In the genomic region with DNA sequence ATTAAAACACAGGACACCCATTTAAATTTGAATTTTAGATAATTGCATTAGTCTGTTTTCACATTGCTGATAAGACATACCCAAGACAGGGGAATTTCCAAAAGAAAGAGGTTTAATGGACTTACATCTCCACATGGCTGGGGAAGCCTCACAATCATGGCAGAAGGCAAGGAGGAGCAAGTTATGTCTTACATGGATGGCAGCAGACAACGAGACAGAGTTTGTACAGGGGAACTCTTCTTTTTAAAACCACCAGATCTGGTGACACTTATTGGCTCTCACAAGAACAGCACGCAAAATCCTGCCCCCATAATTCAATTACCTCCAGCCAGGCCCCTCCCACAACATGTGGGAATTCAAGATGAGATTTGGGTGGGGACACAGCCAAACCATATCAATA, we compare ENCODE assay signal across 18 cellular contexts.
DNase-seq lines count a peak whose midpoint lies in the region; TF ChIP-seq lines count a peak whose summit lies in the region.
"Had no signal": no experiment of that assay in that cellular context is flagged by ENCODE, and none has a peak within 500 bp of the region (broad histone marks: within the 10 kb centered on the region; RNA-seq: fewer than 3 reads in every experiment).

No MANE protein-coding gene starts in this region.

- intact Hi-C loops in dorsolateral prefrontal cortex (cut with DNase I) = no loop called here

- H3K27me3 Mint-ChIP-seq in neural crest cell (ENCODE audit: low read depth) = peaks cover 16% of the 10 kb centered on the region
- H3K27me3 Mint-ChIP-seq in activated T-cell treated with anti-CD3 and anti-CD28 coated beads, Interleukin-2, amount 50 U/mL, for 24 hours = peaks cover 44% of the 10 kb centered on the region

- DNase-seq in activated CD8-positive, alpha-beta memory T cell treated with anti-CD3 and anti-CD28 coated beads for 24 hours = peak; percentile 9
- DNase-seq in activated CD8-positive, alpha-beta memory T cell treated with anti-CD3 and anti-CD28 coated beads, Interleukin-2, amount 50 U/mL, for 4 hours = no peak
- peak; percentile 4 for DNase-seq in islet precursor cell
- no peak for DNase-seq in neural crest cell (ENCODE audit: low read depth, low spot score)
- DNase-seq in activated T-cell treated with anti-CD3 and anti-CD28 coated beads, Interleukin-2, amount 50 U/mL, for 24 hours = no peak
- DNase-seq in dorsolateral prefrontal cortex = no peak
- DNase-seq: AML-193; Caco-2; Calu3; CD8-positive, alpha-beta T cell; DMS79 treated with DMSO at 0.1 percent for 48 hours; GF-D8 had no signal

- H3K9me3 Mint-ChIP-seq in neural crest cell = no peaks in the 10 kb centered on the region
- H3K9me3 Mint-ChIP-seq in activated T-cell treated with anti-CD3 and anti-CD28 coated beads, Interleukin-2, amount 50 U/mL, for 24 hours = peaks cover 7% of the 10 kb centered on the region
- H3K9me3 Mint-ChIP-seq: CD4-positive, alpha-beta T cell had no signal

- H3K27ac Mint-ChIP-seq in neural crest cell (ENCODE audit: unreplicated experiment) = no peak overlapping the region
- H3K27ac Mint-ChIP-seq in activated T-cell treated with anti-CD3 and anti-CD28 coated beads, Interleukin-2, amount 50 U/mL, for 24 hours = no peak overlapping the region
- H3K27ac Mint-ChIP-seq: B cell; CD4-positive, alpha-beta T cell; CD8-positive, alpha-beta T cell had no signal

- TF ChIP-seq CTCF in neural crest cell (conservative IDR thresholded peaks at IDR 0.05) (no peak), dorsolateral prefrontal cortex (IDR thresholded peaks at IDR 0.05 in 54 of 56, conservative IDR thresholded peaks at IDR 0.05 in 2 of 56; ENCODE audit: low read depth in 1 of 56, partially characterized antibody in 56 of 56) (no peak)

- H3K4me3 ChIP-seq in dorsolateral prefrontal cortex = no peak overlapping the region
- H3K4me3 ChIP-seq: A549; BLaER1 treated with 17β-estradiol and CSF1 and Interleukin-3, amounts not matched to agents 10 nM and 100 nM had no signal

- H3K4me3 Mint-ChIP-seq in neural crest cell = peak overlapping the region; percentile 4
- H3K4me3 Mint-ChIP-seq in activated T-cell treated with anti-CD3 and anti-CD28 coated beads, Interleukin-2, amount 50 U/mL, for 24 hours = no peak overlapping the region
- H3K4me3 Mint-ChIP-seq: B cell; CD4-positive, alpha-beta T cell; CD8-positive, alpha-beta T cell had no signal

- H3K36me3 Mint-ChIP-seq in neural crest cell (ENCODE audit: low read depth) = no peaks in the 10 kb centered on the region
- H3K36me3 Mint-ChIP-seq in activated T-cell treated with anti-CD3 and anti-CD28 coated beads, Interleukin-2, amount 50 U/mL, for 24 hours (ENCODE audit: low read depth) = no peaks in the 10 kb centered on the region
- H3K36me3 Mint-ChIP-seq: CD8-positive, alpha-beta T cell had no signal

- no peak overlapping the region for H3K27ac ChIP-seq in dorsolateral prefrontal cortex
- H3K27ac ChIP-seq: 22Rv1; BLaER1 treated with 17β-estradiol and CSF1 and Interleukin-3, amounts not matched to agents 10 nM and 100 nM; C4-2B had no signal

- H3K27me3 ChIP-seq in dorsolateral prefrontal cortex = no peaks in the 10 kb centered on the region

- peaks cover 14% of the 10 kb centered on the region for H3K4me1 Mint-ChIP-seq in neural crest cell
- peaks cover 12% of the 10 kb centered on the region for H3K4me1 Mint-ChIP-seq in activated T-cell treated with anti-CD3 and anti-CD28 coated beads, Interleukin-2, amount 50 U/mL, for 24 hours (ENCODE audit: low read depth)

Comparison
In these comparisons a context has a peak if more than half of its experiments do, and no peak if none do; other contexts are left out.
1. DNase-seq: peak in activated CD8-positive, alpha-beta memory T cell treated with anti-CD3 and anti-CD28 coated beads for 24 hours (single experiment) and islet precursor cell (single experiment); none in activated CD8-positive, alpha-beta memory T cell treated with anti-CD3 and anti-CD28 coated beads, Interleukin-2, amount 50 U/mL, for 4 hours (single experiment), neural crest cell (single experiment), activated T-cell treated with anti-CD3 and anti-CD28 coated beads, Interleukin-2, amount 50 U/mL, for 24 hours (single experiment) and dorsolateral prefrontal cortex (0 of 10).